Comparison of ENCODE assay signal across 8 cellular contexts in genomic region chr10:51001587-51001986, GRCh38.
A peak's percentile ranks its signal among the peaks of the same experiment; 100 is the strongest.
DNase-seq lines count a peak whose midpoint lies in the region; ATAC-seq, FAIRE-seq and TF ChIP-seq lines count a peak whose summit lies in the region.

No MANE protein-coding gene starts in this region.

- no peak for ATAC-seq in GM21717 (IDR thresholded peaks at IDR 0.05; ENCODE audit: unreplicated experiment)

- H3K27ac ChIP-seq in KMS-11: no peak overlapping the region

- H3K4me1 Mint-ChIP-seq in activated T-helper 2 cell treated with anti-CD3 and anti-CD28 coated beads, Interferon-gamma antibody, Interleukin-2, Interleukin-4, amounts not matched to agents 10 μg/mL and 5 μg/mL and 100 μg/mL, durations not matched to agents 14 hours and 24 hours and 36 hours (ENCODE audit: low read depth): no peaks in the 10 kb centered on the region

- no peak overlapping the region for H3K4me3 Mint-ChIP-seq in activated T-helper 2 cell treated with anti-CD3 and anti-CD28 coated beads, Interferon-gamma antibody, Interleukin-2, Interleukin-4, amounts not matched to agents 10 μg/mL and 5 μg/mL and 100 μg/mL, durations not matched to agents 14 hours and 24 hours and 36 hours (ENCODE audit: low read depth)

- TF ChIP-seq CTCF in KMS-11 (conservative IDR thresholded peaks at IDR 0.05; ENCODE audit: low read depth, low read length) (peak; percentile 70), bronchial epithelial cell (IDR thresholded peaks at IDR 0.05; ENCODE audit: insufficient read depth, low read length, severe bottlenecking) (peak; percentile 18)

- H3K9ac ChIP-seq in KMS-11: no peak overlapping the region

- no peaks in the 10 kb centered on the region for H3K4me1 ChIP-seq in KMS-11 (ENCODE audit: low read depth, poor library complexity, severe bottlenecking)

- H2AFZ ChIP-seq in KMS-11 (ENCODE audit: low read depth): no peak overlapping the region

- peaks cover 18% of the 10 kb centered on the region for H3K27me3 Mint-ChIP-seq in activated T-helper 2 cell treated with anti-CD3 and anti-CD28 coated beads, Interferon-gamma antibody, Interleukin-2, Interleukin-4, amounts not matched to agents 10 μg/mL and 5 μg/mL and 100 μg/mL, durations not matched to agents 14 hours and 24 hours and 36 hours (ENCODE audit: low read depth)

- DNase-seq in NCI-H748 treated with DMSO at 0.1 percent for 48 hours (lab: John Stamatoyannopoulos, UW): peak; percentile 0
- no peak for DNase-seq in NCI-H748 (lab: John Stamatoyannopoulos, UW; ENCODE audit: unreplicated experiment)
- peak; percentile 17 for DNase-seq in bronchial epithelial cell (ENCODE audit: low read depth)
- DNase-seq in midbrain (lab: John Stamatoyannopoulos, UW): peak; percentile 32
- no peak for DNase-seq in activated T-helper 2 cell treated with anti-CD3 and anti-CD28 coated beads, Interferon-gamma antibody, Interleukin-2, Interleukin-4, amounts not matched to agents 10 μg/mL and 5 μg/mL and 100 μg/mL, durations not matched to agents 14 hours and 24 hours and 36 hours (ENCODE audit: low spot score)
- no peak for DNase-seq in hypothalamus (lab: John Stamatoyannopoulos, UW)

- H3K36me3 Mint-ChIP-seq in activated T-helper 2 cell treated with anti-CD3 and anti-CD28 coated beads, Interferon-gamma antibody, Interleukin-2, Interleukin-4, amounts not matched to agents 10 μg/mL and 5 μg/mL and 100 μg/mL, durations not matched to agents 14 hours and 24 hours and 36 hours (ENCODE audit: low read depth): no peaks in the 10 kb centered on the region

- H4K20me1 ChIP-seq in KMS-11 (ENCODE audit: insufficient read depth): no peaks in the 10 kb centered on the region

- no peaks in the 10 kb centered on the region for H3K9me3 Mint-ChIP-seq in activated T-helper 2 cell treated with anti-CD3 and anti-CD28 coated beads, Interferon-gamma antibody, Interleukin-2, Interleukin-4, amounts not matched to agents 10 μg/mL and 5 μg/mL and 100 μg/mL, durations not matched to agents 14 hours and 24 hours and 36 hours

- H3K27me3 ChIP-seq in KMS-11 (ENCODE audit: insufficient read depth, low read depth) (no peaks in the 10 kb centered on the region), bronchial epithelial cell (ENCODE audit: control insufficient read depth, insufficient read depth, low read length) (no peaks in the 10 kb centered on the region)

- no peak overlapping the region for H3K27ac Mint-ChIP-seq in activated T-helper 2 cell treated with anti-CD3 and anti-CD28 coated beads, Interferon-gamma antibody, Interleukin-2, Interleukin-4, amounts not matched to agents 10 μg/mL and 5 μg/mL and 100 μg/mL, durations not matched to agents 14 hours and 24 hours and 36 hours

- H3K79me2 ChIP-seq in KMS-11 (ENCODE audit: insufficient read depth, low read depth): no peaks in the 10 kb centered on the region

- H3K36me3 ChIP-seq in KMS-11 (ENCODE audit: insufficient read depth): no peaks in the 10 kb centered on the region
- no peaks in the 10 kb centered on the region for H3K36me3 ChIP-seq in bronchial epithelial cell (ENCODE audit: control insufficient read depth, insufficient read depth, low read length)

- no peak overlapping the region for H3K4me3 ChIP-seq in KMS-11 (IDR thresholded peaks at IDR 0.05; ENCODE audit: insufficient read depth, low read depth, low read length)
- no peak overlapping the region for H3K4me3 ChIP-seq in bronchial epithelial cell (ENCODE audit: low read depth, low read length)

- FAIRE-seq in bronchial epithelial cell (lab: Jason Lieb, UNC): no peak

- no peak overlapping the region for H3K4me2 ChIP-seq in KMS-11

- intact Hi-C loops in activated T-helper 2 cell treated with anti-CD3 and anti-CD28 coated beads, Interferon-gamma antibody, Interleukin-2, Interleukin-4, amounts not matched to agents 10 μg/mL and 5 μg/mL and 100 μg/mL, durations not matched to agents 14 hours and 24 hours and 36 hours (cut with micrococcal nuclease): loop anchor here (1.0 kb wide), 1 partner anchor 1214 kb away; no protein-coding TSS in a partner anchor

Comparison
In these comparisons a context has a peak if more than half of its experiments do, and no peak if none do; other contexts are left out.
1. DNase-seq: peak in NCI-H748 treated with DMSO at 0.1 percent for 48 hours (single experiment), bronchial epithelial cell (single experiment) and midbrain (single experiment); none in NCI-H748 (single experiment), activated T-helper 2 cell treated with anti-CD3 and anti-CD28 coated beads, Interferon-gamma antibody, Interleukin-2, Interleukin-4, amounts not matched to agents 10 μg/mL and 5 μg/mL and 100 μg/mL, durations not matched to agents 14 hours and 24 hours and 36 hours (single experiment) and hypothalamus (0 of 51).